Comparison of ENCODE assay signal across 16 cellular contexts in the genomic region with DNA sequence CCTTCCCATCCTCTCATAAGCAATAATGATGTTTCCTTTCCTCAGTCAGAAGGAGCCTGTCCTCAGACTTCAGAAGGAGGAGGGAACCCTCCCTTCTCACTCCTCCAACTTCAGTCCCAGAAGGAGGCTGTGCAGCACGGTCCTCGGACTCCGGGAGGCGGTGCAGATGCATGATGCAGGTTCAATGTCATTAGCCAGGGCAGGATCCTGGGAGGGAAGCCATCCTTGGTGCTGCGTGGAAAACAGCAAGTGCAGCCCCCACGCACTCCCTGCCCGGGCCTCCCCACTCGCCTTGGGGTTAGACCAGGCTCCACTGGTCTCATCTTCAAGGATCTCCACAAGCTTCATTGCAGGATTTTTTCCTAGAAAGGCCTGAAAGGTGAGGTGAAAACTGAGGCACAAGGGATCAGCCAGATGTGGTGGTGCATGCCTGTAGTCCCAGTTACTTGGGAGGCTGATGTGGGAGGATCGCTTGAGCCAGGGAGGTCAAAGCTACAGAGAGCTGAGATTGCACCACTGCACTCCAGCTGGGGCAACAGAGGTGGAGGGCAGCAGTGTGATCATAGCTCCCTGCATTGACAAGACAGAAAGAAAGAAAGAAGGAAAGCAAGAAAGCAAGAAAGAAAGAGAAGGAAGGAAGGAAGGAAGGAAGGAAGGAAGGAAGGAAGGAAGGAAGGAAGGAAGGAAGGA.
"Had no signal": no experiment of that assay in that cellular context is flagged by ENCODE, and none has a peak within 500 bp of the region (broad histone marks: within the 10 kb centered on the region; RNA-seq: fewer than 3 reads in every experiment).

No MANE protein-coding gene starts in this region.

- H3K9me3 ChIP-seq: colonic mucosa, esophagus squamous epithelium, gastroesophageal sphincter, left ventricle myocardium inferior had no signal

- ATAC-seq: gastroesophageal sphincter; left cardiac atrium; naive thymus-derived CD4-positive, alpha-beta T cell; sciatic nerve had no signal

- FAIRE-seq: keratinocyte had no signal

- H3K4me1 ChIP-seq: left ventricle myocardium inferior had no signal

- H3K27ac ChIP-seq: cardiac muscle cell, colonic mucosa, esophagus squamous epithelium, gastroesophageal sphincter, left ventricle myocardium inferior had no signal

- H3K4me3 ChIP-seq: cardiac muscle cell, colonic mucosa, esophagus squamous epithelium, gastroesophageal sphincter, left ventricle myocardium inferior had no signal

- H3K27me3 ChIP-seq: cardiac muscle cell, colonic mucosa, esophagus squamous epithelium, gastroesophageal sphincter had no signal

- DNase-seq: cerebellar nuclear complex; colonic mucosa; dermis blood vessel endothelial cell; esophagus squamous epithelium; foreskin fibroblast; glutamatergic neuron; left cardiac atrium; left ventricle myocardium inferior; mesendoderm; naive thymus-derived CD4-positive, alpha-beta T cell; stimulated activated CD4-positive, alpha-beta T cell treated with anti-CD3 and anti-CD28 coated beads, Interleukin-2, amount 100 ng/mL, for 24 hours; stimulated activated naive CD4-positive, alpha-beta T cell treated with Interleukin-2 at 50 U/mL for 16 hours had no signal

- H3K36me3 ChIP-seq: cardiac muscle cell, colonic mucosa, esophagus squamous epithelium, gastroesophageal sphincter, left ventricle myocardium inferior had no signal
